ENCODE assay signal across 28 cellular contexts in the genomic region with DNA sequence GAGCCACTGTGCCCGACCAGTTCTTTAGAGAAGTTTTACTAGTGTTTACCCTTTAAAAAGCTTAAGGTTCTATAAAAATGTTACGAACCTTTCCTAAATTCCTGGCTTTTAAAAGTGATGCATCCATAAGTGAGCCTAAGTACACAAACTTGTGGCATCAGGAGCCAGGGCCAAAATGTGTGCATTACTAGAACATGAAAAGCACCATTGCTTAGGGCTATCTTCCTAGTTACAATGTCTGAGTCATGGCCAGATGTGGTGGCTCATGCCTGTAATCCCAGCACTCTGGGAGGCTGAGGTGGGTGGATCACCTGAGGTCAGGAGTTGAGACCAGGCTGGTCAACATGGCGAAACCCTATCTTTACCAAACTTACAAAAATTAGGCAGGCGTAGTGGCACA. TPM values are rescaled to one million over a fixed set of nuclear protein-coding genes. Genes with fewer than 3 reads are reported as not detected.
DNase-seq lines count a peak whose midpoint lies in the region; ATAC-seq and TF ChIP-seq lines count a peak whose summit lies in the region.
"Had no signal": no experiment of that assay in that cellular context is flagged by ENCODE, and none has a peak within 500 bp of the region (broad histone marks: within the 10 kb centered on the region; RNA-seq: fewer than 3 reads in every experiment).

No MANE protein-coding gene starts in this region.

- peak; percentile 16 for DNase-seq in right atrium auricular region (ENCODE audit: low spot score)
- DNase-seq in left ventricle myocardium inferior = no peak
- no peak for DNase-seq in RWPE2 (ENCODE audit: low spot score)
- DNase-seq in fibroblast of mammary gland (ENCODE audit: low read depth) = peak; percentile 72
- no peak for DNase-seq in CD14-positive monocyte (ENCODE audit: low spot score)
- no peak for DNase-seq in superior temporal gyrus (ENCODE audit: extremely low spot score)
- DNase-seq in T-helper 2 cell = no peak
- DNase-seq: activated CD4-positive, CD25-positive, alpha-beta regulatory T cell treated with anti-CD3 and anti-CD28 coated beads, Interleukin-2, amount 50 U/mL, for 72 hours; activated CD8-positive, alpha-beta T cell treated with anti-CD3 and anti-CD28 coated beads, Interleukin-2, amount 10 ng/mL, durations not matched to agents 7 days and 5 days; activated gamma-delta T cell treated with Interleukin-2 at 50 U/mL for 16 hours; activated naive CD8-positive, alpha-beta T cell treated with anti-CD3 and anti-CD28 coated beads, Interleukin-2, amount 50 U/mL, for 24 hours; activated T-cell treated with anti-CD3 and anti-CD28 coated beads, Interleukin-2, amount 50 U/mL, for 1 hour; AML-193; brain microvascular endothelial cell; colonic mucosa; DMS53; effector memory CD4-positive, alpha-beta T cell; kidney; MV-4-11; NCI-H2171; NCI-H510A treated with DMSO at 0.1 percent for 48 hours; T-cell; transverse colon had no signal

- no peaks in the 10 kb centered on the region for H3K4me1 Mint-ChIP-seq in CD14-positive monocyte

- H3K9me3 Mint-ChIP-seq in CD14-positive monocyte = no peaks in the 10 kb centered on the region
- H3K9me3 Mint-ChIP-seq: activated naive CD8-positive, alpha-beta T cell treated with anti-CD3 and anti-CD28 coated beads, Interleukin-2, amount 50 U/mL, for 24 hours; T-cell had no signal

- H3K27me3 ChIP-seq in right atrium auricular region (no peaks in the 10 kb centered on the region), left ventricle myocardium inferior (ENCODE audit: low read depth) (no peaks in the 10 kb centered on the region), RWPE2 (ENCODE audit: insufficient read depth, poor library complexity, severe bottlenecking) (no peaks in the 10 kb centered on the region)
- H3K27me3 ChIP-seq: brain microvascular endothelial cell, colonic mucosa, esophagus muscularis mucosa, neutrophil, transverse colon had no signal

- H3K27me3 Mint-ChIP-seq in CD14-positive monocyte (ENCODE audit: low read depth in 3 of 3) = peaks cover 0 to 2% (median 0%) of the 10 kb centered on the region in 3 donors
- H3K27me3 Mint-ChIP-seq: activated naive CD8-positive, alpha-beta T cell treated with anti-CD3 and anti-CD28 coated beads, Interleukin-2, amount 50 U/mL, for 24 hours; T-cell had no signal

- H3K27ac Mint-ChIP-seq in CD14-positive monocyte = no peak overlapping the region
- H3K27ac Mint-ChIP-seq: activated CD8-positive, alpha-beta T cell treated with anti-CD3 and anti-CD28 coated beads, Interleukin-2, amount 10 ng/mL, durations not matched to agents 7 days and 5 days; activated naive CD8-positive, alpha-beta T cell treated with anti-CD3 and anti-CD28 coated beads, Interleukin-2, amount 50 U/mL, for 24 hours had no signal

- H3K36me3 Mint-ChIP-seq in CD14-positive monocyte = peaks cover 38 to 68% of the 10 kb centered on the region in 2 donors

- intact Hi-C loops in left ventricle myocardium inferior (cut with micrococcal nuclease) = no loop called here
- intact Hi-C loops in CD14-positive monocyte (cut with micrococcal nuclease) = no loop called here

- TF ChIP-seq CTCF in right atrium auricular region (IDR thresholded peaks at IDR 0.05) (no peak), left ventricle myocardium inferior (IDR thresholded peaks at IDR 0.05; ENCODE audit: borderline replicate concordance) (no peak), RWPE2 (IDR thresholded peaks at IDR 0.05; ENCODE audit: poor library complexity, severe bottlenecking) (no peak), fibroblast of mammary gland (conservative IDR thresholded peaks at IDR 0.05; ENCODE audit: control insufficient read depth, insufficient read depth, low read depth, low read length) (no peak), CD14-positive monocyte (IDR thresholded peaks at IDR 0.05) (no peak)

- ATAC-seq in RWPE2 (ENCODE audit: low read depth) = peak; percentile 81
- no peak for ATAC-seq in GM18861 (IDR thresholded peaks at IDR 0.05; ENCODE audit: unreplicated experiment)
- ATAC-seq: activated CD8-positive, alpha-beta T cell treated with anti-CD3 and anti-CD28 coated beads, Interleukin-2, amount 10 ng/mL, durations not matched to agents 7 days and 5 days; activated naive CD8-positive, alpha-beta T cell treated with anti-CD3 and anti-CD28 coated beads, Interleukin-2, amount 50 U/mL, for 24 hours; GM12878; K562; T-cell had no signal

- H3K4me3 Mint-ChIP-seq in CD14-positive monocyte = no peak overlapping the region
- H3K4me3 Mint-ChIP-seq: activated CD8-positive, alpha-beta T cell treated with anti-CD3 and anti-CD28 coated beads, Interleukin-2, amount 10 ng/mL, durations not matched to agents 7 days and 5 days; activated naive CD8-positive, alpha-beta T cell treated with anti-CD3 and anti-CD28 coated beads, Interleukin-2, amount 50 U/mL, for 24 hours; T-cell had no signal

- H3K9me3 ChIP-seq in right atrium auricular region = no peaks in the 10 kb centered on the region
- H3K9me3 ChIP-seq in left ventricle myocardium inferior (replicated peaks) = no peaks in the 10 kb centered on the region
- no peaks in the 10 kb centered on the region for H3K9me3 ChIP-seq in RWPE2 (ENCODE audit: severe bottlenecking)
- H3K9me3 ChIP-seq: colonic mucosa, esophagus muscularis mucosa, neutrophil, transverse colon had no signal

- no peaks in the 10 kb centered on the region for H3K4me1 ChIP-seq in right atrium auricular region
- no peaks in the 10 kb centered on the region for H3K4me1 ChIP-seq in left ventricle myocardium inferior
- H3K4me1 ChIP-seq in RWPE2 (ENCODE audit: insufficient read depth, poor library complexity, severe bottlenecking) = peaks cover 5% of the 10 kb centered on the region
- H3K4me1 ChIP-seq: colonic mucosa, esophagus muscularis mucosa, transverse colon had no signal

- H3K27ac ChIP-seq in right atrium auricular region = no peak overlapping the region
- H3K27ac ChIP-seq in left ventricle myocardium inferior (replicated peaks) = no peak overlapping the region
- H3K27ac ChIP-seq in RWPE2 (ENCODE audit: poor library complexity, severe bottlenecking) = peak overlapping the region; percentile 29
- H3K27ac ChIP-seq: brain microvascular endothelial cell, colonic mucosa, esophagus muscularis mucosa, neutrophil, transverse colon had no signal

- no peak overlapping the region for H3K4me3 ChIP-seq in right atrium auricular region
- H3K4me3 ChIP-seq in left ventricle myocardium inferior = no peak overlapping the region
- no peak overlapping the region for H3K4me3 ChIP-seq in RWPE2 (ENCODE audit: severe bottlenecking)
- no peak overlapping the region for H3K4me3 ChIP-seq in fibroblast of mammary gland (ENCODE audit: control insufficient read depth, low read depth, low read length)
- H3K4me3 ChIP-seq: colonic mucosa, esophagus muscularis mucosa, GM12878, K562, transverse colon had no signal

- peaks cover 7% of the 10 kb centered on the region for H3K36me3 ChIP-seq in right atrium auricular region
- H3K36me3 ChIP-seq in left ventricle myocardium inferior = peaks cover 28% of the 10 kb centered on the region
- peaks cover 64% of the 10 kb centered on the region for H3K36me3 ChIP-seq in RWPE2 (ENCODE audit: low read depth)
- H3K36me3 ChIP-seq: colonic mucosa had no signal

RNA-seq across cellular contexts. Expression of gene LEO1, which starts 39.9 kb away (rescaled TPM):
- 10 to 100 TPM in 1 of 2 donors, 1 to 10 TPM in 1; 9.0 to 10.6 TPM for total RNA-seq in right atrium auricular region
- 9.7 TPM for total RNA-seq in left ventricle myocardium inferior
- 1 to 10 TPM; 4.7 to 9.3 TPM for polyA plus RNA-seq in CD14-positive monocyte

Comparison
In these comparisons a context has a peak if more than half of its experiments do, and no peak if none do; other contexts are left out.
1. DNase-seq: peak in right atrium auricular region (single experiment) and fibroblast of mammary gland (single experiment); none in left ventricle myocardium inferior (single experiment), RWPE2 (single experiment), CD14-positive monocyte (single experiment), superior temporal gyrus (single experiment) and T-helper 2 cell (0 of 5).